ENCODE assay signal across 18 cellular contexts in genomic region chr11:47033439-47033838, GRCh38.
"Had no signal": no experiment of that assay in that cellular context is flagged by ENCODE, and none has a peak within 500 bp of the region (broad histone marks: within the 10 kb centered on the region; RNA-seq: fewer than 3 reads in every experiment).

No MANE protein-coding gene starts in this region.

- H3K27ac Mint-ChIP-seq: activated naive CD4-positive, alpha-beta T cell treated with anti-CD3 and anti-CD28 coated beads, Interleukin-2, amount 50 U/mL, for 24 hours; brain; stimulated activated naive CD8-positive, alpha-beta T cell treated with anti-CD3 and anti-CD28 coated beads, Interleukin-15, amount 100 ng/mL, for 72 hours had no signal

- H3K36me3 ChIP-seq: lower lobe of right lung, right atrium auricular region, thoracic aorta had no signal

- H3K9me3 ChIP-seq: lower lobe of right lung, right atrium auricular region, thoracic aorta had no signal

- H3K27me3 Mint-ChIP-seq: activated naive CD4-positive, alpha-beta T cell treated with anti-CD3 and anti-CD28 coated beads, Interleukin-2, amount 50 U/mL, for 24 hours; brain; central memory CD8-positive, alpha-beta T cell; stimulated activated naive CD8-positive, alpha-beta T cell treated with anti-CD3 and anti-CD28 coated beads, Interleukin-15, amount 100 ng/mL, for 72 hours had no signal

- H3K4me1 Mint-ChIP-seq: activated naive CD4-positive, alpha-beta T cell treated with anti-CD3 and anti-CD28 coated beads, Interleukin-2, amount 50 U/mL, for 24 hours; central memory CD8-positive, alpha-beta T cell; stimulated activated naive CD8-positive, alpha-beta T cell treated with anti-CD3 and anti-CD28 coated beads, Interleukin-15, amount 100 ng/mL, for 72 hours had no signal

- H3K4me3 Mint-ChIP-seq: activated naive CD4-positive, alpha-beta T cell treated with anti-CD3 and anti-CD28 coated beads, Interleukin-2, amount 50 U/mL, for 24 hours; brain; central memory CD8-positive, alpha-beta T cell; stimulated activated naive CD8-positive, alpha-beta T cell treated with anti-CD3 and anti-CD28 coated beads, Interleukin-15, amount 100 ng/mL, for 72 hours had no signal

- H3K27ac ChIP-seq: epithelial cell of prostate, lower lobe of right lung, right atrium auricular region, skin epidermis, thoracic aorta had no signal

- H3K4me1 ChIP-seq: lower lobe of right lung, right atrium auricular region had no signal

- H3K4me3 ChIP-seq: lower lobe of right lung, right atrium auricular region, skin epidermis, thoracic aorta had no signal

- DNase-seq: activated effector memory CD4-positive, alpha-beta T cell treated with Interleukin-2 at 50 U/mL for 16 hours; activated T-cell treated with anti-CD3 and anti-CD28 coated beads, Interleukin-2, amount 50 U/mL, for 1 hour; amygdala; cortex of kidney; effector memory CD4-positive, alpha-beta T cell; left cardiac atrium; lower lobe of right lung; midbrain; posterior cingulate gyrus; stimulated activated CD4-positive, alpha-beta T cell treated with anti-CD3 and anti-CD28 coated beads, Interleukin-4, amount 100 ng/mL, for 4 hours; stimulated activated naive CD8-positive, alpha-beta T cell treated with anti-CD3 and anti-CD28 coated beads, Interleukin-15, amount 100 ng/mL, for 72 hours had no signal

- H3K9me3 Mint-ChIP-seq: activated naive CD4-positive, alpha-beta T cell treated with anti-CD3 and anti-CD28 coated beads, Interleukin-2, amount 50 U/mL, for 24 hours; central memory CD8-positive, alpha-beta T cell; stimulated activated naive CD8-positive, alpha-beta T cell treated with anti-CD3 and anti-CD28 coated beads, Interleukin-15, amount 100 ng/mL, for 72 hours had no signal

- H3K27me3 ChIP-seq: right atrium auricular region had no signal
